ENCODE assay signal across 24 cellular contexts in genomic region chr9:11086561-11086960, GRCh38.
A peak's percentile ranks its signal among the peaks of the same experiment; 100 is the strongest.
DNase-seq lines count a peak whose midpoint lies in the region; ATAC-seq and TF ChIP-seq lines count a peak whose summit lies in the region.
"Had no signal": no experiment of that assay in that cellular context is flagged by ENCODE, and none has a peak within 500 bp of the region (broad histone marks: within the 10 kb centered on the region; RNA-seq: fewer than 3 reads in every experiment).

No MANE protein-coding gene starts in this region.

- no peak overlapping the region for H3K4me3 ChIP-seq in astrocyte of the cerebellum (ENCODE audit: low read depth, low read length)
- no peak overlapping the region for H3K4me3 ChIP-seq in retinal pigment epithelial cell (ENCODE audit: low read length)
- H3K4me3 ChIP-seq: ascending aorta; BLaER1 treated with 17β-estradiol and CSF1 and Interleukin-3, amounts not matched to agents 10 nM and 100 nM had no signal

- in situ Hi-C loops in astrocyte of the cerebellum (cut with HindIII; ENCODE audit: low sequenced_read_pairs): no loop called here

- TF ChIP-seq CTCF in astrocyte of the cerebellum (IDR thresholded peaks at IDR 0.05; ENCODE audit: low read depth, low read length, missing control alignments): no peak
- TF ChIP-seq CTCF in retinal pigment epithelial cell (conservative IDR thresholded peaks at IDR 0.05; ENCODE audit: low read depth, low read length): no peak
- no peak for TF ChIP-seq CTCF in GM10248 (IDR thresholded peaks at IDR 0.05; ENCODE audit: control extremely low read depth, extremely low read depth, low read depth, missing control alignments)

- POLR2A ChIA-PET in GM10248 (lab: Yijun Ruan, JAX): no interaction called here

- DNase-seq in M059J (ENCODE audit: low read depth) (peak; percentile 3), astrocyte of the cerebellum (ENCODE audit: low read depth) (peak; percentile 32), glomerular visceral epithelial cell (ENCODE audit: extremely low spot score) (peak; percentile 10), retinal pigment epithelial cell (ENCODE audit: low read depth) (peak; percentile 17), sciatic nerve (ENCODE audit: low spot score) (no peak), DMS114 treated with DMSO at 0.1 percent for 48 hours (lab: John Stamatoyannopoulos, UW; ENCODE audit: unreplicated experiment) (no peak), GM10248 (ENCODE audit: extremely low spot score) (no peak), cerebellar cortex (ENCODE audit: low spot score) (no peak)
- DNase-seq: activated CD4-positive, alpha-beta memory T cell treated with anti-CD3 and anti-CD28 coated beads, Interleukin-2, amount 10 ng/mL, durations not matched to agents 7 days and 5 days; activated CD4-positive, CD25-positive, alpha-beta regulatory T cell treated with anti-CD3 and anti-CD28 coated beads, Interleukin-2, amount 50 U/mL, for 72 hours; cerebellar nuclear complex; naive thymus-derived CD4-positive, alpha-beta T cell; NCI-H1105 treated with DMSO at 0.1 percent for 48 hours; NCI-H2029; NCI-H226; NCI-H748 treated with DMSO at 0.1 percent for 48 hours; occipital lobe; RPMI8226; stimulated activated CD4-positive, alpha-beta T cell treated with anti-CD3 and anti-CD28 coated beads, Interleukin-2, amount 100 ng/mL, for 24 hours had no signal

- no peak for ATAC-seq in sciatic nerve
- ATAC-seq: activated T-helper 17 cell treated with anti-CD3 and anti-CD28 coated beads, Interleukin-2, amount 50 U/mL, for 72 hours; foreskin keratinocyte; left lobe of liver; naive thymus-derived CD4-positive, alpha-beta T cell had no signal

- intact Hi-C loops in sciatic nerve (cut with DNase I): no loop called here

- CTCF ChIA-PET in GM10248 (lab: Yijun Ruan, JAX): no interaction called here

Comparison
In these comparisons a context has a peak if more than half of its experiments do, and no peak if none do; other contexts are left out.
1. DNase-seq: peak in M059J (single experiment), astrocyte of the cerebellum (single experiment), glomerular visceral epithelial cell (single experiment) and retinal pigment epithelial cell (single experiment); none in sciatic nerve (single experiment), DMS114 treated with DMSO at 0.1 percent for 48 hours (single experiment), GM10248 (single experiment) and cerebellar cortex (single experiment).